Comparison of ENCODE assay signal across 15 cellular contexts in genomic region chr2:115596659-115597375, GRCh38.
"Had no signal": no experiment of that assay in that cellular context is flagged by ENCODE, and none has a peak within 500 bp of the region (broad histone marks: within the 10 kb centered on the region; RNA-seq: fewer than 3 reads in every experiment).

No MANE protein-coding gene starts in this region.

- H3K4me1 Mint-ChIP-seq: activated naive CD4-positive, alpha-beta T cell treated with anti-CD3 and anti-CD28 coated beads, Interleukin-2, amount 50 U/mL, for 24 hours had no signal

- DNase-seq: activated CD4-positive, alpha-beta T cell treated with anti-CD3 and anti-CD28 coated beads for 1 hour; activated gamma-delta T cell; adrenal gland; cerebellar nuclear complex; cortex of kidney; head of caudate nucleus; mammary epithelial cell; right cardiac atrium; T-helper 2 cell; uterus had no signal

- H3K36me3 Mint-ChIP-seq: activated naive CD4-positive, alpha-beta T cell treated with anti-CD3 and anti-CD28 coated beads, Interleukin-2, amount 50 U/mL, for 24 hours had no signal

- ATAC-seq: left lobe of liver, right cardiac atrium had no signal

- H3K36me3 ChIP-seq: adrenal gland, prostate gland, tibial nerve, uterus had no signal

- H3K4me3 ChIP-seq: adrenal gland, prostate gland, tibial nerve, uterus had no signal

- H3K27ac Mint-ChIP-seq: activated naive CD4-positive, alpha-beta T cell treated with anti-CD3 and anti-CD28 coated beads, Interleukin-2, amount 50 U/mL, for 24 hours; stimulated activated naive CD8-positive, alpha-beta T cell treated with anti-CD3 and anti-CD28 coated beads, Interleukin-15, Interleukin-2, amounts not matched to agents 100 ng/mL and 50 ng/mL, for 24 hours had no signal

- H3K4me3 Mint-ChIP-seq: activated naive CD4-positive, alpha-beta T cell treated with anti-CD3 and anti-CD28 coated beads, Interleukin-2, amount 50 U/mL, for 24 hours; stimulated activated naive CD8-positive, alpha-beta T cell treated with anti-CD3 and anti-CD28 coated beads, Interleukin-15, Interleukin-2, amounts not matched to agents 100 ng/mL and 50 ng/mL, for 24 hours had no signal

- H3K27me3 Mint-ChIP-seq: activated naive CD4-positive, alpha-beta T cell treated with anti-CD3 and anti-CD28 coated beads, Interleukin-2, amount 50 U/mL, for 24 hours; stimulated activated naive CD8-positive, alpha-beta T cell treated with anti-CD3 and anti-CD28 coated beads, Interleukin-15, Interleukin-2, amounts not matched to agents 100 ng/mL and 50 ng/mL, for 24 hours had no signal

- H3K27me3 ChIP-seq: adrenal gland, tibial nerve, uterus had no signal
